9 cellular contexts compared by ENCODE assay signal in the genomic region with DNA sequence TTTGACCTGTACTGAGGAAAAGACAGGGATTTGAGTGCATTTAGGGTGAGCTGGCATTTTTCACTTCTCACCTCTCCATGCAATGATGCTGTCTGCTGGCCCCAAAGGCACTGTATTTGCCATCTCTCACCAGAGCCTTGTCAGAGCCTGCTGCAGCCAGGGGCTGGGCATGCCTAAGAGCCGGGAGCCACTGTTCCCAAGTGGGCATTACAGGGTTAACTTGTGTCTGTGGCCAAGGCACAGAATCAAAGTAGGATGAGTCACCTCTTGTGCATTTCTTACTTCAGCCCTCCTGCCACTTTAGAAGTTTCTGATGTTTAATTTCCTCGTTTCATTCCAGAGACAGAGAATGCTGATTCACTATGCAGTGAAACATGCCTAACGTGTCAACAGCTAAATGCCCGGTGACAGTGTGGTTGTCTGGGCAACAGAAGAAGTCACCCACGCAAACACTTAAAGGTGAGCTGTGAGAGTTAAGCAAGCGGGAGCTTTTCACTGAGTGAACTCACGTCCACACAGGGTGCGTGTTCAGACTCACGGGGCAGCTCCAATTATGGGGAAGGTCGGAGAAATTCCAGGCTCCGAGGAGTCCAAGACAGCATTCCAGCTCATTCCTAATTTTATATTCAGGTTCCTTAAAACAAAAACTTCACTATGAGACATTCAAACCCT. TPM values are rescaled to one million over a fixed set of nuclear protein-coding genes. Genes with fewer than 3 reads are reported as not detected.
A peak's percentile ranks its signal among the peaks of the same experiment; 100 is the strongest.
DNase-seq lines count a peak whose midpoint lies in the region; ATAC-seq lines count a peak whose summit lies in the region.
"Had no signal": no experiment of that assay in that cellular context is flagged by ENCODE, and none has a peak within 500 bp of the region (broad histone marks: within the 10 kb centered on the region; RNA-seq: fewer than 3 reads in every experiment).

No MANE protein-coding gene starts in this region.

- peaks cover 3% of the 10 kb centered on the region for H3K4me1 ChIP-seq in right cardiac atrium (ENCODE audit: control insufficient read depth, insufficient read depth, low read length)
- H3K4me1 ChIP-seq: parathyroid adenoma had no signal

- H3K9me3 ChIP-seq in right cardiac atrium (ENCODE audit: control insufficient read depth, low read length) = no peaks in the 10 kb centered on the region

- no peak overlapping the region for H3K4me3 ChIP-seq in right cardiac atrium (ENCODE audit: low read length)

- DNase-seq in DMS53 treated with DMSO at 0.1 percent for 48 hours (lab: John Stamatoyannopoulos, UW; ENCODE audit: unreplicated experiment) = peak; percentile 76
- peak; percentile 32 to 36 for DNase-seq in activated T-cell treated with anti-CD3 and anti-CD28 coated beads, Interleukin-2, amount 50 U/mL, for 48 hours
- peak in 2 of 3 donors; percentile 24 to 45 for DNase-seq in right cardiac atrium
- DNase-seq in stimulated activated CD4-positive, alpha-beta T cell treated with anti-CD3 and anti-CD28 coated beads, Interleukin-1b, Interleukin-23, amount 100 ng/mL, for 48 hours = peak; percentile 44
- DNase-seq in mesenteric fat pad (ENCODE audit: low spot score) = no peak
- DNase-seq in NCI-H1092 treated with DMSO at 0.1 percent for 48 hours (lab: John Stamatoyannopoulos, UW) = no peak
- no peak for DNase-seq in globus pallidus (ENCODE audit: low spot score)

- no peaks in the 10 kb centered on the region for H3K27me3 ChIP-seq in right cardiac atrium (ENCODE audit: control insufficient read depth, insufficient read depth)

- ATAC-seq in HG03378 (IDR thresholded peaks at IDR 0.05; ENCODE audit: unreplicated experiment) = peak; percentile 67
- peak; percentile 49 to 52 for ATAC-seq in right cardiac atrium

- 16% methylated on average over 11 of the region's 11 CpGs for WGBS in right cardiac atrium

- H3K27ac ChIP-seq in right cardiac atrium (ENCODE audit: low read length) = no peak overlapping the region
- H3K27ac ChIP-seq: parathyroid adenoma had no signal

- intact Hi-C loops in right cardiac atrium (cut with DNase I) = no loop called here

RNA-seq across cellular contexts. Expression of a gene that starts 57.1 kb away (rescaled TPM):
- total RNA-seq in right cardiac atrium (100 to 1,000 TPM in 1 of 4 donors, 10 to 100 TPM in 3; 90.6 to 212 (median 97.5) TPM), mesenteric fat pad (223 TPM)
- polyA plus RNA-seq in right cardiac atrium = 117 TPM

Comparison
In these comparisons a context has a peak if more than half of its experiments do, and no peak if none do; other contexts are left out.
1. DNase-seq: peak in DMS53 treated with DMSO at 0.1 percent for 48 hours (single experiment), activated T-cell treated with anti-CD3 and anti-CD28 coated beads, Interleukin-2, amount 50 U/mL, for 48 hours (2 of 2), right cardiac atrium (2 of 3) and stimulated activated CD4-positive, alpha-beta T cell treated with anti-CD3 and anti-CD28 coated beads, Interleukin-1b, Interleukin-23, amount 100 ng/mL, for 48 hours (single experiment); none in mesenteric fat pad (single experiment), NCI-H1092 treated with DMSO at 0.1 percent for 48 hours (single experiment) and globus pallidus (single experiment).